ENCODE assay signal across 7 cellular contexts in genomic region chr10:71848325-71849277, GRCh38. TPM values are rescaled to one million over a fixed set of nuclear protein-coding genes. Genes with fewer than 3 reads are reported as not detected.
A peak's percentile ranks its signal among the peaks of the same experiment; 100 is the strongest.
DNase-seq lines count a peak whose midpoint lies in the region; ATAC-seq and TF ChIP-seq lines count a peak whose summit lies in the region.

No MANE protein-coding gene starts in this region.

- DNase-seq in HCT116 (ENCODE audit: low read depth, low spot score) (no peak), activated gamma-delta T cell treated with Interleukin-2 at 50 U/mL for 16 hours (no peak)
- no peak for DNase-seq in activated CD4-positive, alpha-beta memory T cell treated with anti-CD3 and anti-CD28 coated beads for 36 hours

- TF ChIP-seq CTCF in HCT116 (IDR thresholded peaks at IDR 0.05 in 2 of 3, conservative IDR thresholded peaks at IDR 0.05 in 1 of 3; ENCODE audit: borderline replicate concordance in 1 of 3, insufficient read depth in 1 of 3, low read depth in 2 of 3, low read length in 2 of 3), result no peak

- peaks cover 35% of the 10 kb centered on the region for H3K4me1 Mint-ChIP-seq in activated T-helper 17 cell treated with anti-CD3 and anti-CD28 coated beads, Interleukin-2, amount 50 U/mL, for 72 hours
- peaks cover 57% of the 10 kb centered on the region for H3K4me1 Mint-ChIP-seq in activated CD4-positive, alpha-beta memory T cell treated with anti-CD3 and anti-CD28 coated beads for 36 hours (ENCODE audit: low read depth)

- RAD21 ChIA-PET in HCT116 (lab: Charles Lee; ENCODE audit: low non-redundant PET in 1 of 2, low total read pairs in 2 of 2, uncharacterized antibody in 2 of 2, unreplicated experiment in 2 of 2), result no interaction called here

- no peak for TF ChIP-seq RAD21 in HCT116 (IDR thresholded peaks at IDR 0.05; ENCODE audit: low read depth)

- peak overlapping the region; percentile 98 for H3K4me3 Mint-ChIP-seq in activated T-helper 17 cell treated with anti-CD3 and anti-CD28 coated beads, Interleukin-2, amount 50 U/mL, for 72 hours
- no peak overlapping the region for H3K4me3 Mint-ChIP-seq in activated CD4-positive, alpha-beta memory T cell treated with anti-CD3 and anti-CD28 coated beads for 36 hours

- H3K27ac ChIP-seq in HCT116 (ENCODE audit: low read depth, low read length) (no peak overlapping the region), iPS-18a (ENCODE audit: low read length) (no peak overlapping the region), skeletal muscle tissue (ENCODE audit: low read depth, low read length) (peak overlapping the region; percentile 99)

- no peak overlapping the region for H3K27ac Mint-ChIP-seq in activated T-helper 17 cell treated with anti-CD3 and anti-CD28 coated beads, Interleukin-2, amount 50 U/mL, for 72 hours
- no peak overlapping the region for H3K27ac Mint-ChIP-seq in activated CD4-positive, alpha-beta memory T cell treated with anti-CD3 and anti-CD28 coated beads for 36 hours

- H3K9ac ChIP-seq in HCT116 (ENCODE audit: low read length), result no peak overlapping the region
- no peak overlapping the region for H3K9ac ChIP-seq in iPS-18a (ENCODE audit: low read length)
- H3K9ac ChIP-seq in skeletal muscle tissue (ENCODE audit: low read depth in 1 of 3, low read length in 3 of 3), result peak overlapping the region; percentile 26 to 69 (median 34)

- ATAC-seq in HCT116, result no peak
- no peak for ATAC-seq in activated T-helper 17 cell treated with anti-CD3 and anti-CD28 coated beads, Interleukin-2, amount 50 U/mL, for 72 hours (replicated peaks)
- no peak for ATAC-seq in GM21786 (IDR thresholded peaks at IDR 0.05; ENCODE audit: unreplicated experiment)

- H3K27me3 Mint-ChIP-seq in activated T-helper 17 cell treated with anti-CD3 and anti-CD28 coated beads, Interleukin-2, amount 50 U/mL, for 72 hours, result no peaks in the 10 kb centered on the region
- H3K27me3 Mint-ChIP-seq in activated CD4-positive, alpha-beta memory T cell treated with anti-CD3 and anti-CD28 coated beads for 36 hours, result no peaks in the 10 kb centered on the region

- no peak overlapping the region for H3K4me3 ChIP-seq in HCT116 (replicated peaks in 1 of 2; ENCODE audit: low read depth in 1 of 2, low read length in 2 of 2)
- H3K4me3 ChIP-seq in iPS-18a (ENCODE audit: low read length), result peak overlapping the region; percentile 1
- peak overlapping the region; percentile 46 to 98 (median 96) for H3K4me3 ChIP-seq in skeletal muscle tissue (ENCODE audit: low read length in 3 of 3)

- 0 out of 2 replicates have a peak overlapping the region, but pooled peaks have one; percentile 10 for H3K4me2 ChIP-seq in HCT116 (ENCODE audit: low read length)

- no peaks in the 10 kb centered on the region for H3K9me2 ChIP-seq in HCT116 (ENCODE audit: insufficient read depth)

- H3K4me1 ChIP-seq in HCT116 (ENCODE audit: control insufficient read depth in 1 of 2, insufficient read depth in 2 of 2, low read length in 2 of 2) (peaks cover 4 to 30% of the 10 kb centered on the region in 2 experiments; a peak in 3 of 4 replicates), iPS-18a (ENCODE audit: control insufficient read depth, low read depth, low read length) (peaks cover 9% of the 10 kb centered on the region), skeletal muscle tissue (ENCODE audit: control insufficient read depth in 3 of 3, insufficient read depth in 3 of 3, low read length in 3 of 3) (peaks cover 43 to 54% (median 49%) of the 10 kb centered on the region in 3 donors)

- no peaks in the 10 kb centered on the region for H3K9me3 Mint-ChIP-seq in activated T-helper 17 cell treated with anti-CD3 and anti-CD28 coated beads, Interleukin-2, amount 50 U/mL, for 72 hours
- H3K9me3 Mint-ChIP-seq in activated CD4-positive, alpha-beta memory T cell treated with anti-CD3 and anti-CD28 coated beads for 36 hours, result no peaks in the 10 kb centered on the region

- CTCF ChIA-PET in HCT116 (lab: Charles Lee), result interaction anchor here (1.2 kb wide), 1 partner anchor 23 kb away, joined by 3 read pairs; no protein-coding TSS in a partner anchor
- CTCF ChIA-PET in activated CD4-positive, alpha-beta memory T cell treated with anti-CD3 and anti-CD28 coated beads for 36 hours (lab: Charles Lee), result interaction anchor here (0.8 kb wide), 1 partner anchor 47 kb away, joined by 3 read pairs; no protein-coding TSS in a partner anchor

- H2AFZ ChIP-seq in HCT116 (ENCODE audit: low read depth, low read length, poor library complexity, severe bottlenecking), result no peak overlapping the region

- H3K36me3 ChIP-seq in HCT116 (ENCODE audit: control insufficient read depth in 1 of 2, insufficient read depth in 2 of 2, low read length in 2 of 2) (no peaks in the 10 kb centered on the region), iPS-18a (ENCODE audit: control insufficient read depth, low read depth, low read length) (no peaks in the 10 kb centered on the region), skeletal muscle tissue (ENCODE audit: control insufficient read depth in 3 of 3, insufficient read depth in 3 of 3, low read length in 3 of 3) (no peaks in the 10 kb centered on the region)

- no peaks in the 10 kb centered on the region for H3K27me3 ChIP-seq in HCT116 (ENCODE audit: insufficient read depth, low read length)
- H3K27me3 ChIP-seq in iPS-18a (ENCODE audit: control insufficient read depth, insufficient read depth, low read length), result no peaks in the 10 kb centered on the region
- no peaks in the 10 kb centered on the region for H3K27me3 ChIP-seq in skeletal muscle tissue (ENCODE audit: control insufficient read depth in 3 of 3, insufficient read depth in 3 of 3, low read length in 3 of 3)

- H3K9me3 ChIP-seq in HCT116 (ENCODE audit: control insufficient read depth in 1 of 2, insufficient read depth in 1 of 2, low read depth in 1 of 2, low read length in 2 of 2) (no peaks in the 10 kb centered on the region), iPS-18a (ENCODE audit: control insufficient read depth, low read depth, low read length) (no peaks in the 10 kb centered on the region), skeletal muscle tissue (ENCODE audit: control insufficient read depth in 3 of 3, low read length in 3 of 3) (no peaks in the 10 kb centered on the region)

- no TSS peak for BruUV-seq in HCT116 (replicated peaks; lab: Mats Ljungman, UMichigan)

- peaks cover 3% of the 10 kb centered on the region; the same call in 1 of the 2 replicates for H4K20me1 ChIP-seq in HCT116 (ENCODE audit: insufficient read depth)

- POLR2A ChIA-PET in HCT116 (lab: Charles Lee), result interaction anchor here (3.1 to 3.4 kb wide), 2 partner anchors 10 to 12 kb away, joined by 39 to 107 read pairs; no protein-coding TSS in a partner anchor
- POLR2A ChIA-PET in activated CD4-positive, alpha-beta memory T cell treated with anti-CD3 and anti-CD28 coated beads for 36 hours (lab: Charles Lee), result no interaction called here

- peaks cover 12% of the 10 kb centered on the region for H3K36me3 Mint-ChIP-seq in activated T-helper 17 cell treated with anti-CD3 and anti-CD28 coated beads, Interleukin-2, amount 50 U/mL, for 72 hours (ENCODE audit: low read depth)
- H3K36me3 Mint-ChIP-seq in activated CD4-positive, alpha-beta memory T cell treated with anti-CD3 and anti-CD28 coated beads for 36 hours, result no peaks in the 10 kb centered on the region

- H3K79me2 ChIP-seq in HCT116 (ENCODE audit: insufficient read depth, low read length), result peaks cover 74% of the 10 kb centered on the region

- intact Hi-C loops in HCT116 (cut with micrococcal nuclease), result no loop called here
- intact Hi-C loops in activated CD4-positive, alpha-beta memory T cell treated with anti-CD3 and anti-CD28 coated beads for 36 hours (cut with micrococcal nuclease), result no loop called here

- TF ChIP-seq POLR2A in HCT116 (IDR thresholded peaks at IDR 0.05; ENCODE audit: borderline replicate concordance, extremely low read depth, insufficient read depth, insufficient read length), result no peak

TF ChIP-seq in HCT116, 20 proteins besides CTCF, POLR2A, EP300 and RAD21 (continues in another document):
- TF ChIP-seq ELF1 (IDR thresholded peaks at IDR 0.05; ENCODE audit: borderline replicate concordance, low read depth), result no peak
- no peak for TF ChIP-seq ZNF274 (IDR thresholded peaks at IDR 0.05; ENCODE audit: low read depth, low read length)
- no peak for TF ChIP-seq ATF3 (IDR thresholded peaks at IDR 0.05)
- TF ChIP-seq EZH2phosphoT487 (IDR thresholded peaks at IDR 0.05; ENCODE audit: borderline replicate concordance), result no peak
- TF ChIP-seq ZFX (IDR thresholded peaks at IDR 0.05), result no peak
- no peak for TF ChIP-seq POLR2AphosphoS5 (IDR thresholded peaks at IDR 0.05; ENCODE audit: low read depth, low read length)
- no peak for TF ChIP-seq EGR1 (IDR thresholded peaks at IDR 0.05; ENCODE audit: low read depth)
- no peak for TF ChIP-seq REST (IDR thresholded peaks at IDR 0.05; ENCODE audit: low read depth)

RNA-seq across cellular contexts. Expression of gene PSAP, which starts 2.5 kb away (rescaled TPM):
- total RNA-seq in HCT116 (2021; ENCODE audit: unreplicated experiment), result 444 TPM
- polyA plus RNA-seq in HCT116 (2012), result 696 and 713 TPM in 2 replicates
- 100 to 1,000 TPM; 121 to 153 TPM for total RNA-seq in activated T-helper 17 cell treated with anti-CD3 and anti-CD28 coated beads, Interleukin-2, amount 50 U/mL, for 72 hours
- 369 TPM for total RNA-seq in skeletal muscle tissue
- total RNA-seq in activated CD4-positive, alpha-beta memory T cell treated with anti-CD3 and anti-CD28 coated beads for 36 hours, result 100 to 1,000 TPM; 137 to 144 TPM

Comparison
In these comparisons a context has a peak if more than half of its experiments do, and no peak if none do; other contexts are left out.
1. H3K4me3 ChIP-seq: peak in iPS-18a (single experiment) and skeletal muscle tissue (3 of 3); none in HCT116 (0 of 2).
2. H3K9ac ChIP-seq: peak in skeletal muscle tissue (3 of 3); none in HCT116 (single experiment) and iPS-18a (single experiment).